Comparison of ENCODE assay signal across 16 cellular contexts in the genomic region with DNA sequence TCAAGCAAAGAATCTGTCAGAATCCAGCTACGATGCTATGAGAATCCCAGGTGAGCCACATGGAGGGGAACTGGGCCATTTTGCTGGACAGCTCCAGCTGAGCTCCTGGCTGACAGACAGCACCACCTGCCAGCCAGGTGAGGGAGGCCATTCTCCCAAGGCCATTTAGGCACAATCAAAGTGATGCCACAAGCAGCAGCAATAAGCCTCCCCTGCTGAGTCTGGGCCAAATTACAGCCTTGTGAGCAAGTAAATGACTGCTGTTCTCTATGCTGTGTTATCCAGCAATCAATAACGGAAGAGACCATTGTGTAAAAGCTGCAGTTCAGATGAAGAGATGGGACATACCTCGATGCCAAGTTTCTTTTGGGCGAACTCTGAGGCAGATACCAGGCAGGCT. TPM values are rescaled to one million over a fixed set of nuclear protein-coding genes. Genes with fewer than 3 reads are reported as not detected.
DNase-seq lines count a peak whose midpoint lies in the region; ATAC-seq, FAIRE-seq and TF ChIP-seq lines count a peak whose summit lies in the region.
"Had no signal": no experiment of that assay in that cellular context is flagged by ENCODE, and none has a peak within 500 bp of the region (broad histone marks: within the 10 kb centered on the region; RNA-seq: fewer than 3 reads in every experiment).

No MANE protein-coding gene starts in this region.

- no peaks in the 10 kb centered on the region for H4K20me1 ChIP-seq in H1 (replicated peaks in 1 of 2; ENCODE audit: control insufficient read depth in 1 of 2, insufficient read depth in 2 of 2, low read length in 2 of 2)

- peak; percentile 73 to 75 for TF ChIP-seq RAD21 in H1 (IDR thresholded peaks at IDR 0.05 in 1 of 2, conservative IDR thresholded peaks at IDR 0.05 in 1 of 2; ENCODE audit: low read depth in 2 of 2, low read length in 2 of 2)

- H2BK120ac ChIP-seq in H1 (replicated peaks; ENCODE audit: low read depth, low read length): no peak overlapping the region

- H3K36me3 ChIP-seq in H1 (ENCODE audit: control insufficient read depth in 2 of 4, insufficient read depth in 4 of 4, low read length in 3 of 4) (no peaks in the 10 kb centered on the region), small intestine (ENCODE audit: control insufficient read depth in 2 of 2, insufficient read depth in 2 of 2, low read length in 2 of 2) (no peaks in the 10 kb centered on the region)
- H3K36me3 ChIP-seq: sigmoid colon, SJCRH30, tibial artery had no signal

- H2AK5ac ChIP-seq in H1 (ENCODE audit: low read depth, low read length): no peak overlapping the region

- H3K79me2 ChIP-seq in H1 (ENCODE audit: control insufficient read depth in 1 of 2, insufficient read depth in 2 of 2, low read length in 2 of 2): no peaks in the 10 kb centered on the region

- H4K91ac ChIP-seq in H1 (replicated peaks; ENCODE audit: insufficient read length, low read length): no peak overlapping the region

- H3K9me3 Mint-ChIP-seq in activated CD4-positive, alpha-beta T cell treated with anti-CD3 and anti-CD28 coated beads for 36 hours (ENCODE audit: low read depth): no peaks in the 10 kb centered on the region
- peaks cover 0 to 6% (median 0%) of the 10 kb centered on the region in 7 donors for H3K9me3 Mint-ChIP-seq in CD14-positive monocyte

- no peak overlapping the region for H3K4ac ChIP-seq in H1 (replicated peaks; ENCODE audit: insufficient read length, low read depth, low read length)

- H3K27ac ChIP-seq in H1 (ENCODE audit: low read depth, low read length) (no peak overlapping the region), small intestine (ENCODE audit: low read depth in 1 of 2, low read length in 1 of 2) (no peak overlapping the region)
- H3K27ac ChIP-seq: sigmoid colon, SJCRH30, tibial artery had no signal

- H3K23ac ChIP-seq in H1 (ENCODE audit: insufficient read length): no peak overlapping the region

- CTCF ChIA-PET in activated CD4-positive, alpha-beta T cell treated with anti-CD3 and anti-CD28 coated beads for 36 hours (lab: Charles Lee): no interaction called here
- CTCF ChIA-PET in H1 (lab: Charles Lee; ENCODE audit: partially characterized antibody): interaction anchor here (0.6 to 1.3 kb wide), 6 partner anchors 9 to 415 kb away, joined by 3 to 5 read pairs (median 4); no protein-coding TSS in a partner anchor

- FAIRE-seq in H1 (lab: Jason Lieb, UNC): peak; percentile 95
- no peak for FAIRE-seq in small intestine (lab: Jason Lieb, UNC)

- no peaks in the 10 kb centered on the region for H3K4me1 Mint-ChIP-seq in activated CD4-positive, alpha-beta T cell treated with anti-CD3 and anti-CD28 coated beads for 36 hours
- peaks cover 4% of the 10 kb centered on the region for H3K4me1 Mint-ChIP-seq in CD14-positive monocyte

- H3K56ac ChIP-seq in H1 (replicated peaks; ENCODE audit: insufficient read length, low read depth, low read length): no peak overlapping the region

- TF ChIP-seq POLR2A in H1 (IDR thresholded peaks at IDR 0.05; ENCODE audit: control extremely low read depth in 1 of 2, low read depth in 2 of 2, low read length in 2 of 2): no peak

- peak; percentile 7 for DNase-seq in activated CD4-positive, alpha-beta T cell treated with anti-CD3 and anti-CD28 coated beads for 36 hours
- DNase-seq in activated CD4-positive, alpha-beta T cell treated with anti-CD3 and anti-CD28 coated beads for 1 hour: no peak
- DNase-seq in NCI-H345 treated with DMSO at 0.1 percent for 48 hours (lab: John Stamatoyannopoulos, UW; ENCODE audit: unreplicated experiment): peak; percentile 96
- DNase-seq in H1 (ENCODE audit: low read depth in 1 of 2, low spot score in 2 of 2): peak; percentile 34 to 55
- DNase-seq in small intestine: peak; percentile 20
- DNase-seq in CD14-positive monocyte (ENCODE audit: low spot score): no peak
- no peak for DNase-seq in cerebellar nuclear complex (lab: John Stamatoyannopoulos, UW)
- DNase-seq: activated T-cell treated with anti-CD3 and anti-CD28 coated beads, Interleukin-2, amount 50 U/mL, for 4 hours; hypothalamus; NCI-H1694 treated with DMSO at 0.1 percent for 48 hours; sigmoid colon; SJCRH30; tibial artery had no signal

- ATAC-seq in activated CD4-positive, alpha-beta T cell treated with anti-CD3 and anti-CD28 coated beads for 36 hours: no peak
- ATAC-seq in GM19324 (IDR thresholded peaks at IDR 0.05; ENCODE audit: low FRiP score, unreplicated experiment): no peak
- ATAC-seq: activated CD4-positive, CD25-positive, alpha-beta regulatory T cell treated with anti-CD3 and anti-CD28 coated beads, Interleukin-2, amount 50 U/mL, for 24 hours; activated T-cell treated with anti-CD3 and anti-CD28 coated beads, Interleukin-2, amount 50 U/mL, for 4 hours had no signal

- no peak overlapping the region for H2AFZ ChIP-seq in H1 (ENCODE audit: low read length)

- H3K27me3 Mint-ChIP-seq in activated CD4-positive, alpha-beta T cell treated with anti-CD3 and anti-CD28 coated beads for 36 hours: peaks cover 29% of the 10 kb centered on the region
- peaks cover 0 to 6% (median 0%) of the 10 kb centered on the region in 3 donors for H3K27me3 Mint-ChIP-seq in CD14-positive monocyte (ENCODE audit: low read depth in 3 of 3)

- TF ChIP-seq CTCF in H1 (IDR thresholded peaks at IDR 0.05; ENCODE audit: control extremely low read depth in 1 of 3, insufficient read depth in 1 of 3, low read depth in 1 of 3, low read length in 3 of 3) (peak; percentile 57 to 65 (median 61)), CD14-positive monocyte (IDR thresholded peaks at IDR 0.05) (no peak)

- no peak overlapping the region for H3K18ac ChIP-seq in H1 (ENCODE audit: extremely low read depth, low read length)

- H3K4me3 Mint-ChIP-seq in activated CD4-positive, alpha-beta T cell treated with anti-CD3 and anti-CD28 coated beads for 36 hours: no peak overlapping the region
- no peak overlapping the region for H3K4me3 Mint-ChIP-seq in CD14-positive monocyte
- H3K4me3 Mint-ChIP-seq: activated T-cell treated with anti-CD3 and anti-CD28 coated beads, Interleukin-2, amount 50 U/mL, for 4 hours had no signal

- no peak overlapping the region for H2BK12ac ChIP-seq in H1 (ENCODE audit: low read depth, low read length)

- 73% methylated on average over 4 of the region's 4 CpGs; no CpG with 5 or more reads in 1 of the 2 experiments for WGBS in H1 (ENCODE audit: extremely low coverage in 1 of 2, insufficient coverage in 1 of 2, insufficient read length in 1 of 2, insufficient replicate concordance in 2 of 2, low coverage in 1 of 2, low lambda C conversion rate in 2 of 2, missing lambda C conversion rate in 1 of 2), 2 experiments
- WGBS in small intestine, 3 donors: 24 to 49% (median 36%) methylated on average over 4 of the region's 4 CpGs

- no peaks in the 10 kb centered on the region for H3K79me1 ChIP-seq in H1 (ENCODE audit: low read depth, low read length)

- no peak overlapping the region for H2BK15ac ChIP-seq in H1 (ENCODE audit: low read length)

- no peaks in the 10 kb centered on the region for H3K23me2 ChIP-seq in H1 (ENCODE audit: low read depth, low read length)

- H3K4me3 ChIP-seq in H1 (ENCODE audit: extremely low read depth in 1 of 4, insufficient read depth in 2 of 4, low read depth in 3 of 4, low read length in 4 of 4) (no peak overlapping the region), small intestine (ENCODE audit: low read depth in 1 of 2, low read length in 2 of 2) (no peak overlapping the region)
- H3K4me3 ChIP-seq: sigmoid colon, SJCRH30, tibial artery had no signal

- no peaks in the 10 kb centered on the region for H3K36me3 Mint-ChIP-seq in activated CD4-positive, alpha-beta T cell treated with anti-CD3 and anti-CD28 coated beads for 36 hours (ENCODE audit: low read depth)
- no peaks in the 10 kb centered on the region for H3K36me3 Mint-ChIP-seq in CD14-positive monocyte

- no peak for TF ChIP-seq EP300 in H1 (IDR thresholded peaks at IDR 0.05; ENCODE audit: borderline replicate concordance in 1 of 2, low read depth in 2 of 2, low read length in 2 of 2)

- H3K9ac ChIP-seq in H1 (replicated peaks in 1 of 4; ENCODE audit: extremely low read depth in 1 of 4, low read depth in 3 of 4, low read length in 3 of 4): no peak overlapping the region

- H4K8ac ChIP-seq in H1 (ENCODE audit: extremely low read depth, insufficient read depth, low read length): no peak overlapping the region

- H4K5ac ChIP-seq in H1 (ENCODE audit: insufficient read length, low read depth, low read length): no peak overlapping the region

- no peak overlapping the region for H3K4me2 ChIP-seq in H1 (ENCODE audit: insufficient read depth in 1 of 2, low read depth in 2 of 2, low read length in 2 of 2)

- no peak overlapping the region for H2BK5ac ChIP-seq in H1 (ENCODE audit: low read depth, low read length)

- no peak overlapping the region for H2BK20ac ChIP-seq in H1 (ENCODE audit: low read length)

- POLR2A ChIA-PET in activated CD4-positive, alpha-beta T cell treated with anti-CD3 and anti-CD28 coated beads for 36 hours (lab: Charles Lee): no interaction called here
- POLR2A ChIA-PET in H1 (lab: Charles Lee; ENCODE audit: partially characterized antibody): no interaction called here

- intact Hi-C loops in activated CD4-positive, alpha-beta T cell treated with anti-CD3 and anti-CD28 coated beads for 36 hours (cut with DNase I, micrococcal nuclease): no loop called here
- intact Hi-C loops in CD14-positive monocyte (cut with micrococcal nuclease): no loop called here

- H3K4me1 ChIP-seq in H1 (replicated peaks in 1 of 4; ENCODE audit: control insufficient read depth in 3 of 4, insufficient read depth in 4 of 4, low read length in 3 of 4) (no peaks in the 10 kb centered on the region; a peak in 1 of 7 replicates), small intestine (ENCODE audit: control insufficient read depth in 2 of 2, insufficient read depth in 1 of 2, low read depth in 1 of 2, low read length in 1 of 2) (peaks cover 0 to 8% of the 10 kb centered on the region in 2 donors)
- H3K4me1 ChIP-seq: sigmoid colon, SJCRH30, tibial artery had no signal

- H3K27ac Mint-ChIP-seq in activated CD4-positive, alpha-beta T cell treated with anti-CD3 and anti-CD28 coated beads for 36 hours: no peak overlapping the region
- no peak overlapping the region for H3K27ac Mint-ChIP-seq in CD14-positive monocyte

- H3K27me3 ChIP-seq in H1 (replicated peaks in 1 of 4; ENCODE audit: control insufficient read depth in 3 of 4, extremely low read depth in 1 of 4, insufficient read depth in 3 of 4, low read length in 3 of 4): peaks cover 0 to 2% (median 0%) of the 10 kb centered on the region in 4 experiments; a peak in 1 of 7 replicates
- no peaks in the 10 kb centered on the region for H3K27me3 ChIP-seq in small intestine (ENCODE audit: control insufficient read depth in 2 of 2, insufficient read depth in 2 of 2, low read length in 2 of 2)
- H3K27me3 ChIP-seq: sigmoid colon, SJCRH30 had no signal

- H3K9me3 ChIP-seq in H1 (ENCODE audit: insufficient read depth in 2 of 2, low read depth in 1 of 2, low read length in 1 of 2): no peaks in the 10 kb centered on the region
- no peaks in the 10 kb centered on the region for H3K9me3 ChIP-seq in small intestine (ENCODE audit: control insufficient read depth, low read depth)
- H3K9me3 ChIP-seq: sigmoid colon, SJCRH30, tibial artery had no signal

- H3K14ac ChIP-seq in H1 (ENCODE audit: insufficient read length): no peak overlapping the region

RNA-seq across cellular contexts. Expression of a gene that starts 14.1 kb away (rescaled TPM):
- not detected for total RNA-seq in activated CD4-positive, alpha-beta T cell treated with anti-CD3 and anti-CD28 coated beads for 36 hours
- not detected in 2 replicates for total RNA-seq in H1 (2021; fragmentation: NEBNext Ultra II Directional; extraction: Animal tissue kit (Norgen Biotek cat#: 25700))
- polyA plus RNA-seq in H1 (2011; rRNA removed): not detected in 2 replicates
- not detected for polyA plus RNA-seq in H1 (2011; cell fraction: cytosol; rRNA removed)
- polyA plus RNA-seq in H1 (2011; cell fraction: nucleus; rRNA removed): not detected
- polyA plus RNA-seq in H1 (2012, experiment 1 of 2): not detected in 4 replicates
- not detected for polyA plus RNA-seq in H1 (2012, experiment 2 of 2)
- polyA plus RNA-seq in H1 (2013, experiment 1 of 2): not detected
- polyA plus RNA-seq in H1 (2013, experiment 2 of 2): not detected
- polyA minus RNA-seq in H1 (2011; rRNA and poly(A)+ RNA removed): not detected in 2 replicates
- not detected for polyA minus RNA-seq in H1 (2011; cell fraction: cytosol; rRNA and poly(A)+ RNA removed)
- polyA minus RNA-seq in H1 (2011; cell fraction: nucleus; rRNA and poly(A)+ RNA removed): not detected
- polyA plus RNA-seq in small intestine: 10 to 100 TPM in 1 of 3 donors, 1 to 10 TPM in 2; 6.3 to 19.4 (median 6.5) TPM
- polyA plus RNA-seq in CD14-positive monocyte: not detected
- total RNA-seq: A673; activated T-cell treated with anti-CD3 and anti-CD28 coated beads, Interleukin-2, amount 50 U/mL, for 4 hours; SJCRH30 had no signal

Comparison
In these comparisons a context has a peak if more than half of its experiments do, and no peak if none do; other contexts are left out.
1. DNase-seq: peak in activated CD4-positive, alpha-beta T cell treated with anti-CD3 and anti-CD28 coated beads for 36 hours (single experiment), NCI-H345 treated with DMSO at 0.1 percent for 48 hours (single experiment), H1 (2 of 2) and small intestine (single experiment); none in activated CD4-positive, alpha-beta T cell treated with anti-CD3 and anti-CD28 coated beads for 1 hour (single experiment), CD14-positive monocyte (single experiment) and cerebellar nuclear complex (0 of 2).